26 cellular contexts compared by ENCODE assay signal in genomic region chr11:74694136-74694535, GRCh38. TPM values are rescaled to one million over a fixed set of nuclear protein-coding genes. Genes with fewer than 3 reads are reported as not detected.
DNase-seq lines count a peak whose midpoint lies in the region; ATAC-seq, FAIRE-seq and TF ChIP-seq lines count a peak whose summit lies in the region.
"Had no signal": no experiment of that assay in that cellular context is flagged by ENCODE, and none has a peak within 500 bp of the region (broad histone marks: within the 10 kb centered on the region; RNA-seq: fewer than 3 reads in every experiment).

No MANE protein-coding gene starts in this region.

- no peaks in the 10 kb centered on the region for H3K36me3 ChIP-seq in breast epithelium
- H3K36me3 ChIP-seq in SK-N-SH (replicated peaks in 1 of 2; ENCODE audit: control insufficient read depth in 1 of 2, insufficient read depth in 2 of 2, low read length in 1 of 2): no peaks in the 10 kb centered on the region
- H3K36me3 ChIP-seq: adrenal gland had no signal

- H2AFZ ChIP-seq in SK-N-SH (ENCODE audit: low read depth): no peak overlapping the region

- 91% methylated on average over 9 of the region's 9 CpGs for WGBS in SK-N-SH (ENCODE audit: low lambda C conversion rate)

- H3K36me3 Mint-ChIP-seq in MCF 10A (ENCODE audit: insufficient read depth, unreplicated experiment): no peaks in the 10 kb centered on the region
- no peaks in the 10 kb centered on the region for H3K36me3 Mint-ChIP-seq in stimulated activated effector memory CD8-positive, alpha-beta T cell treated with anti-CD3 and anti-CD28 coated beads, Interleukin-12 subunit alpha, Interleukin-12 subunit beta, amount 100 ng/mL, for 72 hours
- H3K36me3 Mint-ChIP-seq: CD8-positive, alpha-beta T cell; immature natural killer cell; natural killer cell had no signal

- H3K9ac ChIP-seq in SK-N-SH: no peak overlapping the region

- peak overlapping the region; percentile 10 to 32 for H3K27ac ChIP-seq in breast epithelium
- no peak overlapping the region for H3K27ac ChIP-seq in SK-N-SH (ENCODE audit: low read depth in 2 of 2, low read length in 1 of 2)
- no peak overlapping the region for H3K27ac ChIP-seq in foreskin keratinocyte
- H3K27ac ChIP-seq: adrenal gland, psoas muscle, RWPE1, VCaP had no signal

- peaks cover 27% of the 10 kb centered on the region for H3K4me1 Mint-ChIP-seq in MCF 10A (ENCODE audit: insufficient read depth, unreplicated experiment)
- H3K4me1 Mint-ChIP-seq in stimulated activated effector memory CD8-positive, alpha-beta T cell treated with anti-CD3 and anti-CD28 coated beads, Interleukin-12 subunit alpha, Interleukin-12 subunit beta, amount 100 ng/mL, for 72 hours: peaks cover 9% of the 10 kb centered on the region
- H3K4me1 Mint-ChIP-seq: immature natural killer cell, natural killer cell had no signal

- no peak overlapping the region for H3K4me3 ChIP-seq in breast epithelium
- H3K4me3 ChIP-seq in SK-N-SH (ENCODE audit: low read depth in 2 of 2, low read length in 1 of 2): no peak overlapping the region
- no peak overlapping the region for H3K4me3 ChIP-seq in fibroblast of mammary gland (ENCODE audit: control insufficient read depth, low read depth, low read length)
- H3K4me3 ChIP-seq: adrenal gland, GM12878, psoas muscle had no signal

- TF ChIP-seq POLR2A in breast epithelium (IDR thresholded peaks at IDR 0.05): no peak
- TF ChIP-seq POLR2A in GM12891 (IDR thresholded peaks at IDR 0.05; ENCODE audit: low read depth, low read length): no peak

- no peaks in the 10 kb centered on the region for H3K79me2 ChIP-seq in SK-N-SH (ENCODE audit: insufficient read depth)

- TF ChIP-seq CTCF in breast epithelium (IDR thresholded peaks at IDR 0.05) (no peak), MCF 10A (IDR thresholded peaks at IDR 0.05; ENCODE audit: unreplicated experiment) (no peak), SK-N-SH (IDR thresholded peaks at IDR 0.05) (peak; percentile 18; the same call in 1 of the 2 replicates), fibroblast of mammary gland (conservative IDR thresholded peaks at IDR 0.05; ENCODE audit: control insufficient read depth, insufficient read depth, low read depth, low read length) (peak; percentile 11), foreskin keratinocyte (conservative IDR thresholded peaks at IDR 0.05) (no peak)

- no peaks in the 10 kb centered on the region for H3K9me3 ChIP-seq in breast epithelium
- H3K9me3 ChIP-seq in SK-N-SH: no peaks in the 10 kb centered on the region
- H3K9me3 ChIP-seq: adrenal gland, psoas muscle had no signal

- H4K20me1 ChIP-seq in SK-N-SH (ENCODE audit: insufficient read depth): no peaks in the 10 kb centered on the region

- H3K27me3 Mint-ChIP-seq in MCF 10A (ENCODE audit: insufficient read depth, unreplicated experiment): no peaks in the 10 kb centered on the region

- H3K27ac Mint-ChIP-seq in MCF 10A (ENCODE audit: low read depth, unreplicated experiment): no peak overlapping the region
- H3K27ac Mint-ChIP-seq in stimulated activated effector memory CD8-positive, alpha-beta T cell treated with anti-CD3 and anti-CD28 coated beads, Interleukin-12 subunit alpha, Interleukin-12 subunit beta, amount 100 ng/mL, for 72 hours: peak overlapping the region; percentile 39
- H3K27ac Mint-ChIP-seq: CD8-positive, alpha-beta T cell had no signal

- POLR2A ChIA-PET in MCF 10A (lab: Yijun Ruan, JAX): interaction anchor here (0.6 to 1.0 kb wide), 2 partner anchors 8 to 12 kb away, joined by 3 to 4 read pairs; no protein-coding TSS in a partner anchor
- POLR2A ChIA-PET in SK-N-SH (lab: Yijun Ruan, JAX): no interaction called here

- ATAC-seq in stimulated activated effector memory CD8-positive, alpha-beta T cell treated with anti-CD3 and anti-CD28 coated beads, Interleukin-12 subunit alpha, Interleukin-12 subunit beta, amount 100 ng/mL, for 72 hours: no peak
- no peak for ATAC-seq in foreskin keratinocyte
- no peak for ATAC-seq in HG02763 (IDR thresholded peaks at IDR 0.05; ENCODE audit: unreplicated experiment)
- ATAC-seq: CD8-positive, alpha-beta T cell; GM12878; natural killer cell; psoas muscle had no signal

- H3K4me2 ChIP-seq in SK-N-SH: no peak overlapping the region

- no peak overlapping the region for H3K4me3 Mint-ChIP-seq in MCF 10A (ENCODE audit: unreplicated experiment)
- H3K4me3 Mint-ChIP-seq in stimulated activated effector memory CD8-positive, alpha-beta T cell treated with anti-CD3 and anti-CD28 coated beads, Interleukin-12 subunit alpha, Interleukin-12 subunit beta, amount 100 ng/mL, for 72 hours: no peak overlapping the region
- H3K4me3 Mint-ChIP-seq: CD8-positive, alpha-beta T cell; natural killer cell had no signal

- no peak for TF ChIP-seq RAD21 in SK-N-SH (IDR thresholded peaks at IDR 0.05; ENCODE audit: low read length)

- BruUV-seq in MCF 10A (replicated peaks; lab: Mats Ljungman, UMichigan): no TSS peak

- no peaks in the 10 kb centered on the region for H3K9me3 Mint-ChIP-seq in MCF 10A (ENCODE audit: unreplicated experiment)
- H3K9me3 Mint-ChIP-seq in stimulated activated effector memory CD8-positive, alpha-beta T cell treated with anti-CD3 and anti-CD28 coated beads, Interleukin-12 subunit alpha, Interleukin-12 subunit beta, amount 100 ng/mL, for 72 hours: no peaks in the 10 kb centered on the region
- H3K9me3 Mint-ChIP-seq: CD8-positive, alpha-beta T cell; immature natural killer cell; natural killer cell had no signal

- CTCF ChIA-PET in MCF 10A (lab: Yijun Ruan, JAX): interaction anchor here (0.6 to 2.0 kb wide), 5 partner anchors 8 to 244 kb away, joined by 3 to 17 read pairs (median 3); no protein-coding TSS in a partner anchor
- CTCF ChIA-PET in SK-N-SH (lab: Yijun Ruan, JAX): interaction anchor here (0.7 to 1.7 kb wide), 4 partner anchors 8 to 48 kb away, joined by 3 to 9 read pairs (median 3); no protein-coding TSS in a partner anchor

- H3K4me1 ChIP-seq in breast epithelium (peaks cover 8 to 15% of the 10 kb centered on the region in 2 donors), SK-N-SH (ENCODE audit: control insufficient read depth in 1 of 2, insufficient read depth in 2 of 2, low read depth in 1 of 2, low read length in 1 of 2) (peaks cover 0 to 6% of the 10 kb centered on the region in 2 experiments; a peak in 1 of 4 replicates), foreskin keratinocyte (peaks cover 11% of the 10 kb centered on the region)

- intact Hi-C loops in breast epithelium (cut with DNase I; ENCODE audit: low total_unique reads): no loop called here
- intact Hi-C loops in MCF 10A (cut with micrococcal nuclease): no loop called here

- H3K27me3 ChIP-seq in breast epithelium: peaks cover 0 to 3% of the 10 kb centered on the region in 2 donors
- no peaks in the 10 kb centered on the region for H3K27me3 ChIP-seq in SK-N-SH (ENCODE audit: insufficient read depth)
- H3K27me3 ChIP-seq in foreskin keratinocyte: peaks cover 2% of the 10 kb centered on the region
- H3K27me3 ChIP-seq: adrenal gland had no signal

- H3F3A ChIP-seq in SK-N-SH (replicated peaks; ENCODE audit: insufficient read depth): no peaks in the 10 kb centered on the region

- no peaks in the 10 kb centered on the region for H3K9me2 ChIP-seq in SK-N-SH

- FAIRE-seq in GM12891 (lab: Jason Lieb, UNC): no peak
- FAIRE-seq: A204.1, endometrium, GM12878, H54, urothelium cell line had no signal

- DNase-seq in breast epithelium (ENCODE audit: low spot score in 2 of 2) (no peak), MCF 10A (ENCODE audit: unreplicated experiment) (no peak), SK-N-SH (no peak), fibroblast of mammary gland (ENCODE audit: low read depth) (no peak), foreskin keratinocyte (no peak), GM12891 (ENCODE audit: insufficient read length, low spot score) (no peak)
- DNase-seq in stimulated activated effector memory CD8-positive, alpha-beta T cell treated with anti-CD3 and anti-CD28 coated beads, Interleukin-12 subunit alpha, Interleukin-12 subunit beta, amount 100 ng/mL, for 72 hours (ENCODE audit: low spot score in 2 of 2): no peak
- DNase-seq: activated CD8-positive, alpha-beta memory T cell treated with anti-CD3 and anti-CD28 coated beads for 24 hours; adrenal gland; CD8-positive, alpha-beta T cell; cerebellar nuclear complex; glutamatergic neuron; immature natural killer cell; natural killer cell; NCI-H774; psoas muscle had no signal

- no peak for TF ChIP-seq EP300 in SK-N-SH (IDR thresholded peaks at IDR 0.05; ENCODE audit: borderline replicate concordance in 1 of 2, low read depth in 1 of 2, low read length in 1 of 2)

TF ChIP-seq in SK-N-SH, 30 proteins besides CTCF, POLR2A, EP300 and RAD21 (continues in another document):
- TF ChIP-seq RCOR1 (IDR thresholded peaks at IDR 0.05; ENCODE audit: low read length): no peak
- no peak for TF ChIP-seq NRF1 (IDR thresholded peaks at IDR 0.05; ENCODE audit: low read depth, low read length)

TF ChIP-seq in GM12891, 5 proteins besides CTCF, POLR2A, EP300 and RAD21:
- no peak for TF ChIP-seq POU2F2 (IDR thresholded peaks at IDR 0.05; ENCODE audit: low read depth, low read length)
- no peak for TF ChIP-seq POLR2AphosphoS5 (IDR thresholded peaks at IDR 0.05; ENCODE audit: low read depth, low read length)
- no peak for TF ChIP-seq TAF1 (IDR thresholded peaks at IDR 0.05; ENCODE audit: low read depth, low read length)
- TF ChIP-seq SPI1 (IDR thresholded peaks at IDR 0.05; ENCODE audit: low read depth, low read length): no peak
- no peak for TF ChIP-seq PAX5 (IDR thresholded peaks at IDR 0.05; ENCODE audit: insufficient read depth, low read length, severe bottlenecking)
TF ChIP-seq in GM12891: peak in this region for 0.

RNA-seq across cellular contexts. Expression of gene CHRDL2, which starts 37.1 kb away (rescaled TPM):
- total RNA-seq in breast epithelium (1 to 10 TPM in 1 of 3 donors, not detected in 2; 4.2 TPM), MCF 10A (2022) (not detected in 2 replicates), foreskin keratinocyte (not detected in 2 replicates)
- polyA plus RNA-seq in SK-N-SH (2012; rRNA removed) (not detected in 2 replicates), foreskin keratinocyte (not detected in 2 replicates)
- 0.05 TPM in 1 of 2 replicates, not detected in the other for polyA plus RNA-seq in SK-N-SH (2012; cell fraction: cytosol; rRNA removed)
- polyA plus RNA-seq in SK-N-SH (2012; cell fraction: nucleus; rRNA removed): 0.04 and 0.13 TPM in 2 replicates
- polyA plus RNA-seq in GM12891 (2012; ENCODE audit: low read depth, missing spikeins): not detected
- total RNA-seq: CD8-positive, alpha-beta T cell; GM12878; lung microvascular endothelial cell; natural killer cell; T-helper 1 cell treated with Interleukin-12 subunit alpha and Interleukin-12 subunit beta and Interleukin-4 antibody, amounts not matched to agents 30 ng/mL and 1 ng/mL, for 36 hours had no signal
- polyA plus RNA-seq: GM12878, immature natural killer cell had no signal

RNA-seq across cellular contexts. Expression of gene RNF169, which starts 54.5 kb away (rescaled TPM):
- total RNA-seq in breast epithelium: 10 to 100 TPM; 16.5 to 36.1 (median 27.2) TPM
- 15.0 and 18.0 TPM in 2 replicates for total RNA-seq in MCF 10A (2022)
- polyA plus RNA-seq in SK-N-SH (2012; rRNA removed): 2.2 and 2.6 TPM in 2 replicates
- 1.9 and 2.0 TPM in 2 replicates for polyA plus RNA-seq in SK-N-SH (2012; cell fraction: cytosol; rRNA removed)
- polyA plus RNA-seq in SK-N-SH (2012; cell fraction: nucleus; rRNA removed): 1.9 and 3.7 TPM in 2 replicates
- total RNA-seq in foreskin keratinocyte: 17.9 and 18.5 TPM in 2 replicates
- polyA plus RNA-seq in foreskin keratinocyte: 2.8 and 3.4 TPM in 2 replicates
- 3.2 TPM for polyA plus RNA-seq in GM12891 (2012; ENCODE audit: low read depth, missing spikeins)

Comparison
In these comparisons a context has a peak if more than half of its experiments do, and no peak if none do; other contexts are left out.
1. H3K27ac ChIP-seq: peak in breast epithelium (2 of 2); none in SK-N-SH (0 of 2) and foreskin keratinocyte (single experiment).
2. CTCF ChIP-seq: peak in SK-N-SH (single experiment) and fibroblast of mammary gland (single experiment); none in breast epithelium (0 of 3), MCF 10A (single experiment) and foreskin keratinocyte (single experiment).